In genomic region chr1:21904475-21904724, GRCh38 we compare ENCODE assay signal across 15 cellular contexts. TPM values are rescaled to one million over a fixed set of nuclear protein-coding genes. Genes with fewer than 3 reads are reported as not detected.
DNase-seq lines count a peak whose midpoint lies in the region; ATAC-seq and TF ChIP-seq lines count a peak whose summit lies in the region.
"Had no signal": no experiment of that assay in that cellular context is flagged by ENCODE, and none has a peak within 500 bp of the region (broad histone marks: within the 10 kb centered on the region; RNA-seq: fewer than 3 reads in every experiment).

No MANE protein-coding gene starts in this region.

- H3K27ac ChIP-seq in colonic mucosa = peak overlapping the region; percentile 68
- peak overlapping the region; percentile 99 for H3K27ac ChIP-seq in thoracic aorta

- peaks cover 5% of the 10 kb centered on the region for H3K4me1 Mint-ChIP-seq in T-helper 17 cell

- no peak overlapping the region for H3K4me3 Mint-ChIP-seq in T-helper 17 cell
- H3K4me3 Mint-ChIP-seq: activated naive CD8-positive, alpha-beta T cell treated with anti-CD3 and anti-CD28 coated beads for 36 hours; CD14-positive monocyte; nephron progenitor cell had no signal

- DNase-seq in HT-29 (ENCODE audit: low spot score) (peak; percentile 84), colonic mucosa (peak; percentile 89), mucosa of descending colon (peak; percentile 85 to 92 (median 89)), thoracic aorta (ENCODE audit: low spot score) (no peak), NCI-H1694 treated with DMSO at 0.1 percent for 48 hours (lab: John Stamatoyannopoulos, UW) (no peak), T-helper 17 cell (no peak)
- DNase-seq: GF-D8, NCI-H1417 treated with DMSO at 0.1 percent for 48 hours, NCI-H524 treated with DMSO at 0.1 percent for 48 hours, nephron progenitor cell, SHP77 treated with DMSO at 0.1 percent for 48 hours had no signal

- H3K9me3 ChIP-seq in colonic mucosa (no peaks in the 10 kb centered on the region), mucosa of descending colon (no peaks in the 10 kb centered on the region), thoracic aorta (no peaks in the 10 kb centered on the region), T-helper 17 cell (ENCODE audit: control insufficient read depth, low read length, poor library complexity, severe bottlenecking) (no peaks in the 10 kb centered on the region)

- TF ChIP-seq CTCF in colonic mucosa (IDR thresholded peaks at IDR 0.05) = no peak
- peak; percentile 19 for TF ChIP-seq CTCF in mucosa of descending colon (IDR thresholded peaks at IDR 0.05)
- no peak for TF ChIP-seq CTCF in thoracic aorta (IDR thresholded peaks at IDR 0.05)

- no peak overlapping the region for H3K27ac Mint-ChIP-seq in T-helper 17 cell
- H3K27ac Mint-ChIP-seq: activated naive CD8-positive, alpha-beta T cell treated with anti-CD3 and anti-CD28 coated beads for 36 hours had no signal

- peak overlapping the region; percentile 46 to 76 for H3K9ac ChIP-seq in colonic mucosa (ENCODE audit: low read depth in 2 of 2, low read length in 2 of 2)

- ATAC-seq in mucosa of descending colon (peak; percentile 86), thoracic aorta (ENCODE audit: insufficient number of reproducible peaks, low FRiP score, low read depth) (no peak), HG02884 (IDR thresholded peaks at IDR 0.05; ENCODE audit: unreplicated experiment) (no peak), T-helper 17 cell (no peak), GM21717 (IDR thresholded peaks at IDR 0.05; ENCODE audit: unreplicated experiment) (no peak)

- H3K27me3 ChIP-seq in colonic mucosa = no peaks in the 10 kb centered on the region
- no peaks in the 10 kb centered on the region for H3K27me3 ChIP-seq in thoracic aorta (replicated peaks; ENCODE audit: insufficient read depth)

- H3K36me3 Mint-ChIP-seq in T-helper 17 cell (ENCODE audit: low read depth) = no peaks in the 10 kb centered on the region
- H3K36me3 Mint-ChIP-seq: activated naive CD8-positive, alpha-beta T cell treated with anti-CD3 and anti-CD28 coated beads for 36 hours; CD14-positive monocyte had no signal

- H3K4me1 ChIP-seq in colonic mucosa (peaks cover 24% of the 10 kb centered on the region), mucosa of descending colon (ENCODE audit: low read depth) (peaks cover 59% of the 10 kb centered on the region), thoracic aorta (ENCODE audit: control insufficient read depth in 1 of 2, low read depth in 2 of 2) (peaks cover 80 to 99% of the 10 kb centered on the region in 2 donors)

- H3K36me3 ChIP-seq in colonic mucosa (no peaks in the 10 kb centered on the region), mucosa of descending colon (ENCODE audit: low read depth) (no peaks in the 10 kb centered on the region), thoracic aorta (no peaks in the 10 kb centered on the region)

- no peak overlapping the region for H3K4me3 ChIP-seq in colonic mucosa
- H3K4me3 ChIP-seq in mucosa of descending colon = no peak overlapping the region
- H3K4me3 ChIP-seq in thoracic aorta = no peak overlapping the region

- intact Hi-C loops in colonic mucosa (cut with DNase I) (no loop called here), mucosa of descending colon (cut with DNase I, micrococcal nuclease) (no loop called here)

- H3K27me3 Mint-ChIP-seq in T-helper 17 cell = peaks cover 4% of the 10 kb centered on the region
- H3K27me3 Mint-ChIP-seq: activated naive CD8-positive, alpha-beta T cell treated with anti-CD3 and anti-CD28 coated beads for 36 hours had no signal

RNA-seq across cellular contexts. Expression of gene HSPG2, which starts 32.7 kb away (rescaled TPM):
- 163 and 235 TPM in 2 replicates for total RNA-seq in HT-29 (2014; rRNA removed; shearing (Covaris generic))
- total RNA-seq in colonic mucosa (100 to 1,000 TPM; 148 to 152 TPM), mucosa of descending colon (100 to 1,000 TPM; 142 to 436 (median 197) TPM), thoracic aorta (100 to 1,000 TPM; 684 to 846 TPM), T-helper 17 cell (1 to 10 TPM; 1.2 to 1.6 TPM)

Comparison
In these comparisons a context has a peak if more than half of its experiments do, and no peak if none do; other contexts are left out.
1. DNase-seq: peak in HT-29 (single experiment), colonic mucosa (single experiment) and mucosa of descending colon (3 of 3); none in thoracic aorta (single experiment), NCI-H1694 treated with DMSO at 0.1 percent for 48 hours (single experiment) and T-helper 17 cell (0 of 3).
2. RNA of gene HSPG2, which starts 32.7 kb away (total RNA-seq): 684 to 846 TPM in thoracic aorta, 163 to 235 TPM in HT-29, 142 to 436 TPM in mucosa of descending colon and 148 to 152 TPM in colonic mucosa; 1.2 to 1.6 TPM in T-helper 17 cell; every median in the first group is over 10 times any median in the second.